In the genomic region with DNA sequence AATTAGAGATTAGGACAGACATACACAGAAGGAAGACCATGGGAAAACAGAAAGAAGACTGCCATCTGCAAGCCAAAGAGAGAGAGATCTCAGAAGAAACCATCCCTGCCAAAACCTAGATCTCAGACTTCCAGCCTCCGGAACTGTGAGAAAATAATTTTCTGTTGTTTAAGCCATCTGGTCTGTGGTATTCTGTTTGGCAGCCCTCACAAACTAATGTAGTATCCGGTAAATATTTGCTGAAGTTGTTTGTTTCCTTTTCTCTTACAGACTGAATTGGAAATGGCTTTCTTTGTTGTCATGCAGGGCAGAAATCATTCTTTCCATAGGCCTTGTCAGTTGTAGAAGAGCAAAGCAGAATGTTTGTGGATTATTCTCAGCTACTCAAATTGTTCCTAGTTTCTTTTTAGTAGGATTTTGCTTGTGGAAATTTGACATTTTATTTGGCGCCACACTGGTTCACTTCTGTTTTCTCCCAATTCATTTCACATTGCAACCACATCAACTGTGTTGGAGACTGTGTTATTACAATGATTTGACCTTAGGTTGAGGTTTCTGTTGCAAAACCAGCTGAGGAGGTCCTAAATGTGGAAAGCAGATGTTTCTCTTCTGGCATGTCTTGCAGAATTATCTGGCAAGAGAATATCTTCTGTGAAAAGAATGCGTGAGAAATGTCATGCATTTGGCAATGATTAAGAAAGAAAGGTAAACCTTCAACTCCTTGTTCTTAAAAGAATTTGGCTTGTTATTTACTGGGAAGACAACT, we compare ENCODE assay signal across 9 cellular contexts. TPM values are rescaled to one million over a fixed set of nuclear protein-coding genes. Genes with fewer than 3 reads are reported as not detected.
DNase-seq lines count a peak whose midpoint lies in the region; ATAC-seq lines count a peak whose summit lies in the region.
"Had no signal": no experiment of that assay in that cellular context is flagged by ENCODE, and none has a peak within 500 bp of the region (broad histone marks: within the 10 kb centered on the region; RNA-seq: fewer than 3 reads in every experiment).

No MANE protein-coding gene starts in this region.

- no peak overlapping the region for H2BK120ac ChIP-seq in mesenchymal stem cell (ENCODE audit: low read depth, low read length)

- 65% methylated on average over 2 of the region's 4 CpGs for WGBS in mesenchymal stem cell

- no peak overlapping the region for H3K14ac ChIP-seq in mesenchymal stem cell (ENCODE audit: low read length in 2 of 2)

- no peak overlapping the region for H2BK12ac ChIP-seq in mesenchymal stem cell (ENCODE audit: low read length in 2 of 2)

- H2BK15ac ChIP-seq in mesenchymal stem cell (ENCODE audit: low read depth, poor library complexity, severe bottlenecking), result no peak overlapping the region

- no peak overlapping the region for H2BK5ac ChIP-seq in mesenchymal stem cell (ENCODE audit: low read depth, low read length, poor library complexity, severe bottlenecking)

- H4K8ac ChIP-seq in mesenchymal stem cell (ENCODE audit: low read length), result no peak overlapping the region

- no peak overlapping the region for H2AK5ac ChIP-seq in mesenchymal stem cell (ENCODE audit: low read length, severe bottlenecking)

- DNase-seq in Right ventricle myocardium inferior (ENCODE audit: missing footprints) (no peak), cardiac septum (ENCODE audit: low spot score) (no peak), caudate nucleus (lab: John Stamatoyannopoulos, UW) (peak in 1 of 61 donors; percentile 26), mesenchymal stem cell (peak; percentile 86), HUDEP-2 (lab: John Stamatoyannopoulos, UW; ENCODE audit: unreplicated experiment in 76 of 76) (no peak), HK-2 (ENCODE audit: unreplicated experiment) (no peak)
- no peak for DNase-seq in activated CD4-positive, alpha-beta T cell treated with anti-CD3 and anti-CD28 coated beads for 48 hours
- no peak for DNase-seq in stimulated activated CD4-positive, alpha-beta T cell treated with anti-CD3 and anti-CD28 coated beads, Interleukin-4, amount 100 ng/mL, for 1 hour
- DNase-seq: CD4-positive, CD25-positive, alpha-beta regulatory T cell had no signal

- H3K79me1 ChIP-seq in mesenchymal stem cell (replicated peaks; ENCODE audit: low read length, poor library complexity, severe bottlenecking), result no peaks in the 10 kb centered on the region

- ATAC-seq in Right ventricle myocardium inferior, result peak; percentile 81

- no peaks in the 10 kb centered on the region for H3K27me3 ChIP-seq in mesenchymal stem cell (ENCODE audit: control insufficient read depth in 1 of 2, insufficient read depth in 1 of 2, low read length in 2 of 2)

- peak overlapping the region; percentile 18 for H3K27ac ChIP-seq in caudate nucleus (ENCODE audit: low read depth, low read length)
- peak overlapping the region; percentile 61 for H3K27ac ChIP-seq in mesenchymal stem cell (ENCODE audit: low read length, poor library complexity, severe bottlenecking)

- peak overlapping the region; percentile 68 for H3K9ac ChIP-seq in mesenchymal stem cell (ENCODE audit: low read length)

- no peak overlapping the region for H3K4ac ChIP-seq in mesenchymal stem cell (ENCODE audit: low read depth in 1 of 2, low read length in 2 of 2)

- H3K4me3 ChIP-seq in mesenchymal stem cell (ENCODE audit: insufficient read depth in 1 of 2, low read depth in 1 of 2, low read length in 2 of 2), result peak overlapping the region in 1 of 2 experiments; percentile 57

- peaks cover 5% of the 10 kb centered on the region for H3K4me1 ChIP-seq in mesenchymal stem cell (ENCODE audit: control insufficient read depth, insufficient read depth, low read depth, low read length)

- no peak overlapping the region for H3K4me2 ChIP-seq in mesenchymal stem cell (ENCODE audit: low read length, poor library complexity, severe bottlenecking)

- no peaks in the 10 kb centered on the region for H3K9me3 ChIP-seq in mesenchymal stem cell (ENCODE audit: control insufficient read depth, low read length)

- no peak overlapping the region for H2AFZ ChIP-seq in mesenchymal stem cell (ENCODE audit: low read depth, low read length)

- intact Hi-C loops in Right ventricle myocardium inferior (cut with DNase I), result loop anchor here (2.0 kb wide), 1 partner anchor 44 kb away; no protein-coding TSS in a partner anchor
- intact Hi-C loops in cardiac septum (cut with DNase I), result loop anchor here (2.0 kb wide), 1 partner anchor 46 kb away; the partner anchor contains the start of gene STAMBPL1

- no peak overlapping the region for H4K91ac ChIP-seq in mesenchymal stem cell (ENCODE audit: low read length)

- H3K36me3 ChIP-seq in mesenchymal stem cell (ENCODE audit: control insufficient read depth in 1 of 2, insufficient read depth in 2 of 2, low read depth in 1 of 2, low read length in 2 of 2), result peaks cover 4 to 37% of the 10 kb centered on the region in 2 experiments

- no peak overlapping the region for H3K18ac ChIP-seq in mesenchymal stem cell (ENCODE audit: low read depth in 1 of 2, low read length in 2 of 2)

- no peak overlapping the region for H3K23ac ChIP-seq in mesenchymal stem cell (ENCODE audit: low read length in 2 of 2)

RNA-seq across cellular contexts. Expression of gene ACTA2, which starts 25.9 kb away (rescaled TPM):
- total RNA-seq in Right ventricle myocardium inferior (75.2 TPM), cardiac septum (162 TPM)
- 390 TPM for polyA plus RNA-seq in mesenchymal stem cell (2013, experiment 1 of 2)
- 385 TPM for polyA plus RNA-seq in mesenchymal stem cell (2013, experiment 2 of 2)

RNA-seq across cellular contexts. Expression of gene STAMBPL1, which starts 46.6 kb away (rescaled TPM):
- 2.0 TPM for total RNA-seq in Right ventricle myocardium inferior
- 2.9 TPM for total RNA-seq in cardiac septum
- 8.3 TPM for polyA plus RNA-seq in mesenchymal stem cell (2013, experiment 1 of 2)
- 9.1 TPM for polyA plus RNA-seq in mesenchymal stem cell (2013, experiment 2 of 2)
